ENCODE assay signal across 1 cellular context in genomic region chr6:1315201-1315559, GRCh38.
A peak's percentile ranks its signal among the peaks of the same experiment; 100 is the strongest.
TF ChIP-seq lines count a peak whose summit lies in the region.

No MANE protein-coding gene starts in this region.

TF ChIP-seq in HepG2, 621 proteins besides CTCF, POLR2A, EP300 and RAD21 (continued from another document and continues in another):
- TF ChIP-seq ZHX2 (IDR thresholded peaks at IDR 0.05; ENCODE audit: low read depth): no peak
- no peak for TF ChIP-seq ZHX2 (CRISPR knock-in tag; IDR thresholded peaks at IDR 0.05; ENCODE audit: borderline replicate concordance)
- TF ChIP-seq TERF1 (CRISPR knock-in tag; IDR thresholded peaks at IDR 0.05): no peak
- no peak for TF ChIP-seq ZBTB44 (CRISPR knock-in tag; IDR thresholded peaks at IDR 0.05)
- TF ChIP-seq ZNF550 (CRISPR knock-in tag; IDR thresholded peaks at IDR 0.05; ENCODE audit: borderline replicate concordance): no peak
- TF ChIP-seq SMAD1 (CRISPR knock-in tag; IDR thresholded peaks at IDR 0.05; ENCODE audit: borderline replicate concordance, low read depth): no peak
- no peak for TF ChIP-seq NFIB (CRISPR knock-in tag; IDR thresholded peaks at IDR 0.05; ENCODE audit: borderline replicate concordance)
- TF ChIP-seq PHF20 (CRISPR knock-in tag; IDR thresholded peaks at IDR 0.05): no peak
- TF ChIP-seq SP4 (CRISPR knock-in tag; IDR thresholded peaks at IDR 0.05): no peak
- TF ChIP-seq HOMEZ (CRISPR knock-in tag; IDR thresholded peaks at IDR 0.05; ENCODE audit: low read depth): no peak
- no peak for TF ChIP-seq TMF1 (CRISPR knock-in tag; IDR thresholded peaks at IDR 0.05; ENCODE audit: low read depth)
- TF ChIP-seq HMGXB3 (CRISPR knock-in tag; IDR thresholded peaks at IDR 0.05; ENCODE audit: borderline replicate concordance): no peak
- no peak for TF ChIP-seq HOXA5 (CRISPR knock-in tag; IDR thresholded peaks at IDR 0.05)
- TF ChIP-seq MBD4 (IDR thresholded peaks at IDR 0.05; ENCODE audit: borderline replicate concordance, low read length): 0 out of 2 replicates have a peak, but pooled peaks have one; percentile 33
- TF ChIP-seq ZNF234 (CRISPR knock-in tag; conservative IDR thresholded peaks at IDR 0.05): no peak
- TF ChIP-seq ZNF646 (CRISPR knock-in tag; IDR thresholded peaks at IDR 0.05): no peak
- TF ChIP-seq ZNF143 (CRISPR knock-in tag; IDR thresholded peaks at IDR 0.05): no peak
- no peak for TF ChIP-seq PRPF4 (IDR thresholded peaks at IDR 0.05; ENCODE audit: low read depth, low read length, poor library complexity, severe bottlenecking)
- TF ChIP-seq ZBED4 (CRISPR knock-in tag; IDR thresholded peaks at IDR 0.05; ENCODE audit: borderline replicate concordance): no peak
